8 cellular contexts compared by ENCODE assay signal in genomic region chr3:39147374-39147709, GRCh38. TPM values are rescaled to one million over a fixed set of nuclear protein-coding genes. Genes with fewer than 3 reads are reported as not detected.
A peak's percentile ranks its signal among the peaks of the same experiment; 100 is the strongest.
DNase-seq lines count a peak whose midpoint lies in the region; ATAC-seq lines count a peak whose summit lies in the region.

No MANE protein-coding gene starts in this region.

- H3K27ac ChIP-seq in SJSA1 = peak overlapping the region; percentile 75
- peak overlapping the region; percentile 62 for H3K27ac ChIP-seq in right cardiac atrium (ENCODE audit: low read length)
- peak overlapping the region; percentile 81 for H3K27ac ChIP-seq in temporal lobe (ENCODE audit: low read depth, low read length)

- H3K4me3 ChIP-seq in SJSA1 (no peak overlapping the region), right cardiac atrium (ENCODE audit: low read length) (peak overlapping the region; percentile 8)

- H3K27me3 Mint-ChIP-seq in activated CD4-positive, alpha-beta T cell treated with anti-CD3 and anti-CD28 coated beads for 36 hours = no peaks in the 10 kb centered on the region

- peaks cover 95% of the 10 kb centered on the region for H3K36me3 Mint-ChIP-seq in activated CD4-positive, alpha-beta T cell treated with anti-CD3 and anti-CD28 coated beads for 36 hours (ENCODE audit: low read depth)

- peak overlapping the region; percentile 95 for H3K27ac Mint-ChIP-seq in activated CD4-positive, alpha-beta T cell treated with anti-CD3 and anti-CD28 coated beads for 36 hours

- CTCF ChIA-PET in activated CD4-positive, alpha-beta T cell treated with anti-CD3 and anti-CD28 coated beads for 36 hours (lab: Charles Lee) = interaction anchor here (0.7 to 2.9 kb wide), 5 partner anchors 25 to 144 kb away, joined by 3 to 10 read pairs (median 4); no protein-coding TSS in a partner anchor

- ATAC-seq in activated CD4-positive, alpha-beta T cell treated with anti-CD3 and anti-CD28 coated beads for 36 hours = peak; percentile 1
- ATAC-seq in right cardiac atrium (no peak), HG03135 (IDR thresholded peaks at IDR 0.05; ENCODE audit: unreplicated experiment) (no peak)

- no peaks in the 10 kb centered on the region for H3K9me3 Mint-ChIP-seq in activated CD4-positive, alpha-beta T cell treated with anti-CD3 and anti-CD28 coated beads for 36 hours (ENCODE audit: low read depth)

- H3K9me3 ChIP-seq in SJSA1 (replicated peaks) = no peaks in the 10 kb centered on the region
- H3K9me3 ChIP-seq in right cardiac atrium (ENCODE audit: control insufficient read depth, low read length) = no peaks in the 10 kb centered on the region

- H3K27me3 ChIP-seq in SJSA1 (replicated peaks) = no peaks in the 10 kb centered on the region
- H3K27me3 ChIP-seq in right cardiac atrium (ENCODE audit: control insufficient read depth, insufficient read depth) = no peaks in the 10 kb centered on the region

- H3K4me3 Mint-ChIP-seq in activated CD4-positive, alpha-beta T cell treated with anti-CD3 and anti-CD28 coated beads for 36 hours = peak overlapping the region; percentile 93

- POLR2A ChIA-PET in activated CD4-positive, alpha-beta T cell treated with anti-CD3 and anti-CD28 coated beads for 36 hours (lab: Charles Lee) = no interaction called here

- H3K36me3 ChIP-seq in SJSA1 = peaks cover 42% of the 10 kb centered on the region

- DNase-seq in activated CD4-positive, alpha-beta T cell treated with anti-CD3 and anti-CD28 coated beads for 36 hours = no peak
- DNase-seq in activated CD4-positive, alpha-beta T cell treated with anti-CD3 and anti-CD28 coated beads, Interleukin-2, amount 50 U/mL, for 48 hours = no peak
- DNase-seq in SJSA1 (ENCODE audit: low read depth in 1 of 2, low spot score in 2 of 2) = no peak
- no peak for DNase-seq in right cardiac atrium
- no peak for DNase-seq in NCI-H1930 (lab: John Stamatoyannopoulos, UW)
- no peak for DNase-seq in amniotic stem cell (lab: John Stamatoyannopoulos, UW)

- peaks cover 66% of the 10 kb centered on the region for H3K4me1 ChIP-seq in SJSA1 (replicated peaks)
- peaks cover 37% of the 10 kb centered on the region for H3K4me1 ChIP-seq in right cardiac atrium (ENCODE audit: control insufficient read depth, insufficient read depth, low read length)

- 23% methylated on average over 5 of the region's 5 CpGs for WGBS in right cardiac atrium

- peaks cover 68% of the 10 kb centered on the region for H3K4me1 Mint-ChIP-seq in activated CD4-positive, alpha-beta T cell treated with anti-CD3 and anti-CD28 coated beads for 36 hours

- intact Hi-C loops in activated CD4-positive, alpha-beta T cell treated with anti-CD3 and anti-CD28 coated beads for 36 hours (cut with DNase I, micrococcal nuclease) = no loop called here
- intact Hi-C loops in right cardiac atrium (cut with DNase I) = loop anchor here in 1 of 4 donors (5.0 kb wide), 1 partner anchor 35 kb away; no protein-coding TSS in a partner anchor

RNA-seq across cellular contexts. Expression of gene CSRNP1, which starts 6.0 kb away (rescaled TPM):
- total RNA-seq in activated CD4-positive, alpha-beta T cell treated with anti-CD3 and anti-CD28 coated beads for 36 hours = 10 to 100 TPM; 68.3 to 78.5 TPM
- 11.9 and 14.1 TPM in 2 replicates for total RNA-seq in SJSA1 (2014; rRNA removed; shearing (Covaris generic))
- total RNA-seq in right cardiac atrium (10 to 100 TPM; 10.9 to 33.2 (median 15.7) TPM), temporal lobe (3.7 TPM)
- 30.5 TPM for polyA plus RNA-seq in right cardiac atrium

RNA-seq across cellular contexts. Expression of gene TTC21A, which starts 39.9 kb away (rescaled TPM):
- 1 to 10 TPM; 1.8 to 2.3 TPM for total RNA-seq in activated CD4-positive, alpha-beta T cell treated with anti-CD3 and anti-CD28 coated beads for 36 hours
- total RNA-seq in SJSA1 (2014; rRNA removed; shearing (Covaris generic)) = 0.24 TPM in 1 of 2 replicates, not detected in the other
- total RNA-seq in right cardiac atrium = 1 to 10 TPM; 1.9 to 3.4 (median 2.5) TPM
- polyA plus RNA-seq in right cardiac atrium = 2.0 TPM
- 2.0 TPM for total RNA-seq in temporal lobe

RNA-seq across cellular contexts. Expression of gene GORASP1, which starts 39.9 kb away (rescaled TPM):
- total RNA-seq in activated CD4-positive, alpha-beta T cell treated with anti-CD3 and anti-CD28 coated beads for 36 hours = 10 to 100 TPM; 23.0 to 23.8 TPM
- total RNA-seq in SJSA1 (2014; rRNA removed; shearing (Covaris generic)) = 22.7 and 39.7 TPM in 2 replicates
- total RNA-seq in right cardiac atrium = 10 to 100 TPM; 43.7 to 53.4 (median 47.4) TPM
- 26.3 TPM for polyA plus RNA-seq in right cardiac atrium
- 18.2 TPM for total RNA-seq in temporal lobe

RNA-seq across cellular contexts. Expression of gene XIRP1, which starts 45.1 kb away (rescaled TPM):
- total RNA-seq in activated CD4-positive, alpha-beta T cell treated with anti-CD3 and anti-CD28 coated beads for 36 hours = 1 to 10 TPM; 1.4 to 2.2 TPM
- total RNA-seq in SJSA1 (2014; rRNA removed; shearing (Covaris generic)) = 0.69 and 1.9 TPM in 2 replicates
- total RNA-seq in right cardiac atrium (100 to 1,000 TPM; 152 to 278 (median 176) TPM), temporal lobe (not detected)
- polyA plus RNA-seq in right cardiac atrium = 453 TPM
